ENCODE assay signal across 11 cellular contexts in the genomic region with DNA sequence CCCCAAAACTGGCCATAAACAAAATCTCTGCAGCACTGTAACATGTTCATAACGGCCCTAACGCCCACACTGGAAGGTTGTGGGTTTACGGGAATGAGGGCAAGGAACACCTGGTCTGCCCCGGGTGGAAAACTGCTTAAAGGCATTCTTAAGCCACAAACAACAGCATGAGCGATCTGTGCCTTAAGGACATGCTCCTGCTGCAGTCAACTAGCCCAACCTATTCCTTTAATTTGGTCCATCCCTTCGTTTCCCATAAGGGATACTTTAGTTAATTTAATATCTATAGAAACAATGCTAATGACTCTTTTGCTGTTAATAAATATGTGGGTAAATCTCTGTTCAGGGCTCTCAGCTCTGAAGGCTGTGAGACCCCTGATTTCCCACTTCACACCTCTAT. TPM values are rescaled to one million over a fixed set of nuclear protein-coding genes. Genes with fewer than 3 reads are reported as not detected.
"Had no signal": no experiment of that assay in that cellular context is flagged by ENCODE, and none has a peak within 500 bp of the region (broad histone marks: within the 10 kb centered on the region; RNA-seq: fewer than 3 reads in every experiment).

No MANE protein-coding gene starts in this region.

RNA-seq across cellular contexts. Expression of a gene that starts 11.1 kb away (rescaled TPM):
- total RNA-seq: activated naive CD4-positive, alpha-beta T cell treated with anti-CD3 and anti-CD28 coated beads for 36 hours; activated naive CD4-positive, alpha-beta T cell treated with anti-CD3 and anti-CD28 coated beads, Interleukin-2, amount 50 U/mL, for 72 hours; activated naive CD8-positive, alpha-beta T cell treated with anti-CD3 and anti-CD28 coated beads for 36 hours; activated T-cell treated with anti-CD3 and anti-CD28 coated beads, Interleukin-2, amount 50 U/mL, for 4 hours; activated T-helper 1 cell treated with anti-CD3 and anti-CD28 coated beads, Interleukin-12 subunit alpha, Interleukin-12 subunit beta, Interleukin-2, Interleukin-4 antibody, amounts not matched to agents 30 ng/mL and 10 ng/mL and 1 ng/mL, durations not matched to agents 14 hours and 24 hours and 36 hours; activated T-helper 17 cell treated with anti-CD3 and anti-CD28 coated beads, Interleukin-2, amount 50 U/mL, for 72 hours; activated T-helper 2 cell treated with anti-CD3 and anti-CD28 coated beads, Interferon-gamma antibody, Interleukin-2, Interleukin-4, amounts not matched to agents 10 μg/mL and 5 μg/mL and 100 μg/mL, durations not matched to agents 14 hours and 24 hours and 36 hours; ascending aorta; body of pancreas; bronchial epithelial cell had no signal
- polyA plus RNA-seq: cardiac muscle cell had no signal
